ENCODE assay signal across 1 cellular context in genomic region chr1:160346471-160346870, GRCh38.
TF ChIP-seq lines count a peak whose summit lies in the region.

No MANE protein-coding gene starts in this region.

TF ChIP-seq in K562, 482 proteins besides CTCF, POLR2A, EP300 and RAD21:
- TF ChIP-seq ZNF384 (IDR thresholded peaks at IDR 0.05; ENCODE audit: low read depth, low read length): peak; percentile 66
- peak; percentile 84 for TF ChIP-seq ZBTB40 (IDR thresholded peaks at IDR 0.05)
- peak; percentile 83 for TF ChIP-seq ZBTB40 (CRISPR knock-in tag; IDR thresholded peaks at IDR 0.05)
